8 cellular contexts compared by ENCODE assay signal in genomic region chr1:170742600-170742999, GRCh38.
"Had no signal": no experiment of that assay in that cellular context is flagged by ENCODE, and none has a peak within 500 bp of the region (broad histone marks: within the 10 kb centered on the region; RNA-seq: fewer than 3 reads in every experiment).

No MANE protein-coding gene starts in this region.

- H3K9ac ChIP-seq: GM23248 had no signal

- H2AFZ ChIP-seq: GM23248 had no signal

- H3K9me3 ChIP-seq: HAP-1 had no signal

- ATAC-seq: HCT116, K562 had no signal

- H3K36me3 ChIP-seq: HAP-1 had no signal

- H3K4me1 ChIP-seq: HAP-1 had no signal

- H3K4me3 ChIP-seq: GM23248, HAP-1, K562 had no signal

- FAIRE-seq: HTR-8/SVneo, K562 had no signal

- DNase-seq: GM23248, GOT3, H7, IMR-90 had no signal

- H3K27ac ChIP-seq: GM23248 had no signal
